ENCODE assay signal across 8 cellular contexts in the genomic region with DNA sequence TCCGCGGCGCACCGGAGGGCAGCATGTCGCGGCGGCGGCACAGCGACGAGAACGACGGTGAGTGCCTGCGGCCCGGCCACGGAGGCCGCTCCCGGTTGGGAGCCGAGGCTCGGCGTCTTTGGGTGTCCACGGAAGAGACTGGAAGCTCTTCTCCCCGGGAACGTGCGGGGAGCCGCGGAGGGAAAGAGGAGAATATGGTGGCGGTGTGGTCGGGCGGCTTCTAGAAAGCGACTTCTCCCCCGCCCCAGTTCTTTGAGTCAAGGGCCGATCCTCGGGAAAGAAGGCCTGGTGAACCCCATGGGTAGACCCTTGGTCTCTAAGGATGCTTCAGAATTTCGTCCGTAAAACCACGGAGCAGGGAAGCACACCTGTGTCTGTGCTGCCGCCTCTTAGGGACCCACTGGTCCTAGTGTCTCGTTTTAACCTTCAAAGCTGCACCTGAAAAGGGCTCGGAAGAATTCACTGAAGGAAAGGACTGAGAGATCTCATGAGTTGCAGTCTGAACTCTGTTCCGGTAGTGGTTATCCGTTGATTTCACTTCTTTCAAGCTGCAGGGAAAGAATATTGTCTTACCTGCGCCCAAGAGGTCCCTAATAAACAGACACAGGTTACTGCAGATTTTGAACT. TPM values are rescaled to one million over a fixed set of nuclear protein-coding genes. Genes with fewer than 3 reads are reported as not detected.
DNase-seq lines count a peak whose midpoint lies in the region; ATAC-seq and TF ChIP-seq lines count a peak whose summit lies in the region.

No MANE protein-coding gene starts in this region.

- ATAC-seq in HG03135 (IDR thresholded peaks at IDR 0.05; ENCODE audit: unreplicated experiment): peak; percentile 1
- ATAC-seq in HG02759 (IDR thresholded peaks at IDR 0.05; ENCODE audit: unreplicated experiment): no peak

- no peaks in the 10 kb centered on the region for H3K36me3 ChIP-seq in left ventricle myocardium inferior

- H3K27me3 Mint-ChIP-seq in activated T-helper 1 cell treated with anti-CD3 and anti-CD28 coated beads, Interleukin-12 subunit alpha, Interleukin-12 subunit beta, Interleukin-2, Interleukin-4 antibody, amounts not matched to agents 30 ng/mL and 10 ng/mL and 1 ng/mL, durations not matched to agents 14 hours and 24 hours and 36 hours (ENCODE audit: insufficient read depth): no peaks in the 10 kb centered on the region

- no peaks in the 10 kb centered on the region for H3K27me3 ChIP-seq in left ventricle myocardium inferior (ENCODE audit: low read depth)

- no peak for TF ChIP-seq CTCF in GM12864 (IDR thresholded peaks at IDR 0.05; ENCODE audit: low read depth, low read length, missing control alignments)
- TF ChIP-seq CTCF in left ventricle myocardium inferior (IDR thresholded peaks at IDR 0.05; ENCODE audit: borderline replicate concordance): no peak

- intact Hi-C loops in activated T-helper 1 cell treated with anti-CD3 and anti-CD28 coated beads, Interleukin-12 subunit alpha, Interleukin-12 subunit beta, Interleukin-2, Interleukin-4 antibody, amounts not matched to agents 30 ng/mL and 10 ng/mL and 1 ng/mL, durations not matched to agents 14 hours and 24 hours and 36 hours (cut with micrococcal nuclease): loop anchor here (1.0 to 10.0 kb wide), 11 partner anchors 19 to 1215 kb away; a partner anchor contains a TSS
- intact Hi-C loops in left ventricle myocardium inferior (cut with micrococcal nuclease): no loop called here

- H3K27ac ChIP-seq in left ventricle myocardium inferior (replicated peaks): peak overlapping the region; percentile 95

- H3K27ac Mint-ChIP-seq in activated T-helper 1 cell treated with anti-CD3 and anti-CD28 coated beads, Interleukin-12 subunit alpha, Interleukin-12 subunit beta, Interleukin-2, Interleukin-4 antibody, amounts not matched to agents 30 ng/mL and 10 ng/mL and 1 ng/mL, durations not matched to agents 14 hours and 24 hours and 36 hours: peak overlapping the region; percentile 99

- H3K9me3 ChIP-seq in left ventricle myocardium inferior (replicated peaks): no peaks in the 10 kb centered on the region

- peaks cover 17% of the 10 kb centered on the region for H3K36me3 Mint-ChIP-seq in activated T-helper 1 cell treated with anti-CD3 and anti-CD28 coated beads, Interleukin-12 subunit alpha, Interleukin-12 subunit beta, Interleukin-2, Interleukin-4 antibody, amounts not matched to agents 30 ng/mL and 10 ng/mL and 1 ng/mL, durations not matched to agents 14 hours and 24 hours and 36 hours (ENCODE audit: low read depth)

- H3K4me1 ChIP-seq in left ventricle myocardium inferior: peaks cover 82% of the 10 kb centered on the region

- H3K9me3 Mint-ChIP-seq in activated T-helper 1 cell treated with anti-CD3 and anti-CD28 coated beads, Interleukin-12 subunit alpha, Interleukin-12 subunit beta, Interleukin-2, Interleukin-4 antibody, amounts not matched to agents 30 ng/mL and 10 ng/mL and 1 ng/mL, durations not matched to agents 14 hours and 24 hours and 36 hours: no peaks in the 10 kb centered on the region

- H3K4me3 Mint-ChIP-seq in activated T-helper 1 cell treated with anti-CD3 and anti-CD28 coated beads, Interleukin-12 subunit alpha, Interleukin-12 subunit beta, Interleukin-2, Interleukin-4 antibody, amounts not matched to agents 30 ng/mL and 10 ng/mL and 1 ng/mL, durations not matched to agents 14 hours and 24 hours and 36 hours: peak overlapping the region; percentile 94

- H3K4me3 ChIP-seq in GM12864 (ENCODE audit: low read depth, low read length) (peak overlapping the region; percentile 70), left ventricle myocardium inferior (peak overlapping the region; percentile 89), skeletal muscle cell (ENCODE audit: low read depth, low read length) (peak overlapping the region; percentile 95)

- DNase-seq in GM12864 (ENCODE audit: low read depth) (no peak), left ventricle myocardium inferior (no peak), skeletal muscle cell (ENCODE audit: low read depth) (no peak), NCI-H1417 treated with DMSO at 0.1 percent for 48 hours (lab: John Stamatoyannopoulos, UW) (no peak), DMS79 (lab: John Stamatoyannopoulos, UW) (no peak)
- no peak for DNase-seq in activated T-helper 1 cell treated with anti-CD3 and anti-CD28 coated beads, Interleukin-12 subunit alpha, Interleukin-12 subunit beta, Interleukin-2, Interleukin-4 antibody, amounts not matched to agents 30 ng/mL and 10 ng/mL and 1 ng/mL, durations not matched to agents 14 hours and 24 hours and 36 hours (ENCODE audit: low spot score)

- H3K4me1 Mint-ChIP-seq in activated T-helper 1 cell treated with anti-CD3 and anti-CD28 coated beads, Interleukin-12 subunit alpha, Interleukin-12 subunit beta, Interleukin-2, Interleukin-4 antibody, amounts not matched to agents 30 ng/mL and 10 ng/mL and 1 ng/mL, durations not matched to agents 14 hours and 24 hours and 36 hours (ENCODE audit: low read depth): peaks cover 56% of the 10 kb centered on the region

RNA-seq across cellular contexts. Expression of a gene that starts 0.4 kb away (rescaled TPM):
- total RNA-seq in activated T-helper 1 cell treated with anti-CD3 and anti-CD28 coated beads, Interleukin-12 subunit alpha, Interleukin-12 subunit beta, Interleukin-2, Interleukin-4 antibody, amounts not matched to agents 30 ng/mL and 10 ng/mL and 1 ng/mL, durations not matched to agents 14 hours and 24 hours and 36 hours: 43.2 and 50.5 TPM in 2 replicates
- total RNA-seq in left ventricle myocardium inferior: 22.5 TPM

RNA-seq across cellular contexts. Expression of a gene that starts 0.8 kb away (rescaled TPM):
- total RNA-seq in activated T-helper 1 cell treated with anti-CD3 and anti-CD28 coated beads, Interleukin-12 subunit alpha, Interleukin-12 subunit beta, Interleukin-2, Interleukin-4 antibody, amounts not matched to agents 30 ng/mL and 10 ng/mL and 1 ng/mL, durations not matched to agents 14 hours and 24 hours and 36 hours: 16.4 and 19.2 TPM in 2 replicates
- 24.5 TPM for total RNA-seq in left ventricle myocardium inferior
